ENCODE assay signal across 8 cellular contexts in the genomic region with DNA sequence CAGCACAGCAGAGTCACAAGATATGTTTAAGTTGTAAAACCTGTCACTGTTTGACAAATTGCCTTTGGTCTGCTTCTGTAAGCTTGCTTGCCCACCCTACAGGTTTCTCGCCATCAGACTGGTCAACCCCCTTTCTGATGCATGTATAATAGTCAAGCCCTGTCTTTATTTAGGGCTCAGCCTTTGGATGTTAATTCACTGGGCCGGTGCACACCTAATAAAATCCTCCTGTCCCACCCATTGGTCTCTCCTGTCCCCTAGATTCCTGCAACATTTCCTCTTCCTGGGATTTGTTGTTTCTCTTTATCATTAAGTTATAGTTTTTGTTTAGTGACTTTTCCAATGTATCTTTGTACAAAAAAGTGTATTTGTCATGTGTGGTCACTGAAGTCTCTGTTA.
"Had no signal": no experiment of that assay in that cellular context is flagged by ENCODE, and none has a peak within 500 bp of the region (broad histone marks: within the 10 kb centered on the region; RNA-seq: fewer than 3 reads in every experiment).

No MANE protein-coding gene starts in this region.

- H3K4me3 ChIP-seq: GM23248, HAP-1 had no signal

- DNase-seq: GM23248, GOT3, H7, KG1 had no signal

- ATAC-seq: HCT116 had no signal

- H3K36me3 ChIP-seq: HAP-1 had no signal

- H3K9me3 ChIP-seq: HAP-1 had no signal

- H3K4me1 Mint-ChIP-seq: IgD-negative memory B cell had no signal

- H3K27me3 Mint-ChIP-seq: IgD-negative memory B cell had no signal

- H3K36me3 Mint-ChIP-seq: IgD-negative memory B cell had no signal

- H3K4me1 ChIP-seq: HAP-1 had no signal

- H3K27ac ChIP-seq: GM23248, HL-60 had no signal

- H3K4me3 Mint-ChIP-seq: IgD-negative memory B cell had no signal

- H2AFZ ChIP-seq: GM23248 had no signal
